25 cellular contexts compared by ENCODE assay signal in the genomic region with DNA sequence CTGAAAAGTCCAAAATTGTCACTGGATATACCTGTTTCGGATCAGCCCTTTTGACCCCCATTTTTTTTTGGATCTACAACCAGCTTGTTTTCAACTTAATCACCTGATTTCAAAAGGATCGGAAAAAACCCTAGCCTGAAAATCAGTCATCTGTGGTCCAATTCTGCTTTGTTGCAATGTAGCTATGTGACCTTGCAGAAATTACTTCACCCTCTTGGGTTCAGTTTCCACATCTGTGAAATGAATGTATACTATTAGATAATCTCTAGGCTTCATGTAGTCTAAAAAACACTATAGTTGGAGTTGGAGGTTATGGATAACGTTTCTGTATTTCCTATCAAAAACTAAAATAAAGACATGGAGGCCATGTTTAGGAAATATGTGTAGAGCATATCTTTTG. TPM values are rescaled to one million over a fixed set of nuclear protein-coding genes. Genes with fewer than 3 reads are reported as not detected.
"Had no signal": no experiment of that assay in that cellular context is flagged by ENCODE, and none has a peak within 500 bp of the region (broad histone marks: within the 10 kb centered on the region; RNA-seq: fewer than 3 reads in every experiment).

No MANE protein-coding gene starts in this region.

- H3K4me1 ChIP-seq: esophagus squamous epithelium, lower lobe of right lung, psoas muscle, sigmoid colon, tibial artery had no signal

- H3K36me3 ChIP-seq: esophagus squamous epithelium, left ventricle myocardium inferior, lower lobe of right lung, ovary, sigmoid colon, tibial artery had no signal

- H3K27me3 ChIP-seq: esophagus squamous epithelium, ovary, sigmoid colon, testis, tibial artery had no signal

- H3K9me3 ChIP-seq: esophagus squamous epithelium, left ventricle myocardium inferior, lower lobe of right lung, ovary, psoas muscle, sigmoid colon, testis, tibial artery had no signal

- DNase-seq: cortex of kidney; effector memory CD8-positive, alpha-beta T cell; erythroblast; esophagus squamous epithelium; hypothalamus; immature natural killer cell; islet precursor cell; kidney glomerular epithelial cell; left colon; left ventricle myocardium inferior; lower lobe of right lung; naive thymus-derived CD8-positive, alpha-beta T cell; nephron progenitor cell; occipital lobe; ovary; posterior cingulate gyrus; psoas muscle; right cardiac atrium; sigmoid colon; stimulated activated CD4-positive, alpha-beta T cell treated with anti-CD3 and anti-CD28 coated beads, Interleukin-4, amount 100 ng/mL, for 4 hours; stimulated activated naive CD8-positive, alpha-beta T cell treated with anti-CD3 and anti-CD28 coated beads, Interleukin-15, Interleukin-2, amounts not matched to agents 100 U/mL and 50 U/mL, for 24 hours; substantia nigra; testis; tibial artery had no signal

- H3K27ac ChIP-seq: esophagus squamous epithelium, left ventricle myocardium inferior, lower lobe of right lung, ovary, psoas muscle, sigmoid colon, testis, tibial artery had no signal

- H3K4me3 ChIP-seq: esophagus squamous epithelium, left ventricle myocardium inferior, lower lobe of right lung, ovary, psoas muscle, sigmoid colon, testis, tibial artery had no signal

RNA-seq across cellular contexts. Expression of gene STEAP4, which starts 37.1 kb away (rescaled TPM):
- total RNA-seq: dermis microvascular lymphatic vessel endothelial cell; naive thymus-derived CD8-positive, alpha-beta T cell had no signal
